Comparison of ENCODE assay signal across 17 cellular contexts in the genomic region with DNA sequence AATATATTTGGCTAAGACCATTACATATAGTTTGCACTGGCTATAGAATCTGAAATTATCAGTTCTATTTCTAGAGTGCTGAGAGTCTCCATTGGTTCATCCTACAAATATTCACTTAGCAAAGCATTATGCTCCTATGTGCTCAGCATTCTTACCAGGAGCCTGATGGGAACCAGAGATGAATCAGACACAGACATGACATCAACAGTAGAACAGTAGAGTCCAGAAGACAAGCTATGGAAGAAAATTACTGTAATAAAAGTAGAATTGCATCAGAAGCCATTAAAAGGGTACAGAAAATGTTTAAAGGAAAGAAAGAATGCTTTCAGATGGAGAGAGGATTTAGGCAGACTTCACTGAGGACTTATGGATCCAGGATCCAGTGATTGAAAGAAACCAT.
DNase-seq lines count a peak whose midpoint lies in the region; ATAC-seq, FAIRE-seq and TF ChIP-seq lines count a peak whose summit lies in the region.
"Had no signal": no experiment of that assay in that cellular context is flagged by ENCODE, and none has a peak within 500 bp of the region (broad histone marks: within the 10 kb centered on the region; RNA-seq: fewer than 3 reads in every experiment).

No MANE protein-coding gene starts in this region.

- H3K79me2 ChIP-seq in Loucy (ENCODE audit: insufficient read depth, low read length), result no peaks in the 10 kb centered on the region

- peak overlapping the region; percentile 73 for H3K9ac ChIP-seq in Loucy (ENCODE audit: low read depth, low read length, poor library complexity, severe bottlenecking)

- H3K4me1 ChIP-seq in Loucy (ENCODE audit: insufficient read depth, low read length, poor library complexity, severe bottlenecking) (peaks cover 72% of the 10 kb centered on the region), heart right ventricle (peaks cover 0 to 30% (median 0%) of the 10 kb centered on the region in 9 donors)
- H3K4me1 ChIP-seq: esophagus muscularis mucosa had no signal

- intact Hi-C loops in heart right ventricle (cut with DNase I), result no loop called here

- H3K9me2 ChIP-seq in Loucy (replicated peaks; ENCODE audit: low read depth, low read length), result no peaks in the 10 kb centered on the region

- no peaks in the 10 kb centered on the region for H3K27me3 ChIP-seq in Loucy (ENCODE audit: insufficient read depth, low read length, poor library complexity, severe bottlenecking)
- H3K27me3 ChIP-seq in heart right ventricle, result no peaks in the 10 kb centered on the region
- H3K27me3 ChIP-seq: BE2C, esophagus muscularis mucosa, upper lobe of left lung had no signal

- H3F3A ChIP-seq in Loucy (ENCODE audit: low read depth), result peaks cover 6% of the 10 kb centered on the region

- no peak for FAIRE-seq in urothelium cell line (lab: Jason Lieb, UNC)
- FAIRE-seq: GM18507, islet of Langerhans had no signal

- H3K4me3 ChIP-seq in AG09309 (ENCODE audit: control insufficient read depth, low read depth, low read length), result no peak overlapping the region
- no peak overlapping the region for H3K4me3 ChIP-seq in Loucy (ENCODE audit: low read length, poor library complexity, severe bottlenecking)
- no peak overlapping the region for H3K4me3 ChIP-seq in cardiac fibroblast (replicated peaks in 1 of 2; ENCODE audit: low read depth in 2 of 2, low read length in 2 of 2)
- H3K4me3 ChIP-seq in heart right ventricle, result no peak overlapping the region
- H3K4me3 ChIP-seq: esophagus muscularis mucosa, upper lobe of left lung had no signal

- DNase-seq in AG09309 (ENCODE audit: low read depth), result peak; percentile 70
- peak; percentile 58 to 90 for DNase-seq in cardiac fibroblast (ENCODE audit: low read depth in 2 of 2)
- peak; percentile 96 for DNase-seq in iris pigment epithelial cell (ENCODE audit: low read depth)
- DNase-seq in urothelium cell line (ENCODE audit: low spot score), result no peak
- no peak for DNase-seq in activated CD8-positive, alpha-beta memory T cell treated with anti-CD3 and anti-CD28 coated beads, Interleukin-2, amount 50 U/mL, for 4 hours
- no peak for DNase-seq in C1 segment of cervical spinal cord (lab: John Stamatoyannopoulos, UW)
- DNase-seq in heart right ventricle, result no peak
- DNase-seq: activated naive CD4-positive, alpha-beta T cell treated with anti-CD3 and anti-CD28 coated beads for 36 hours; BE2C; KBM-7; NCI-H187 treated with DMSO at 0.1 percent for 48 hours; SHP77 treated with DMSO at 0.1 percent for 48 hours; upper lobe of left lung had no signal

- H3K9me3 ChIP-seq in Loucy (ENCODE audit: insufficient read depth, low read depth, low read length) (no peaks in the 10 kb centered on the region), heart right ventricle (no peaks in the 10 kb centered on the region)
- H3K9me3 ChIP-seq: BE2C, esophagus muscularis mucosa, upper lobe of left lung had no signal

- H3K27ac ChIP-seq in heart right ventricle, result peak overlapping the region in 1 of 10 donors; percentile 7
- H3K27ac ChIP-seq: esophagus muscularis mucosa, upper lobe of left lung had no signal

- no peaks in the 10 kb centered on the region for H4K20me1 ChIP-seq in Loucy (ENCODE audit: insufficient read depth, low read length, poor library complexity, severe bottlenecking)

- no peak overlapping the region for H3K4me2 ChIP-seq in Loucy (ENCODE audit: low read depth, low read length, poor library complexity, severe bottlenecking)

- H2AFZ ChIP-seq in Loucy (ENCODE audit: low read length), result peak overlapping the region; percentile 44; the same call in 1 of the 2 replicates

- TF ChIP-seq CTCF in AG09309 (IDR thresholded peaks at IDR 0.05; ENCODE audit: control insufficient read depth, insufficient read depth, low read depth, low read length, missing control alignments) (no peak), Loucy (conservative IDR thresholded peaks at IDR 0.05; ENCODE audit: low read length) (no peak), cardiac fibroblast (IDR thresholded peaks at IDR 0.05; ENCODE audit: low read depth, low read length) (no peak), heart right ventricle (IDR thresholded peaks at IDR 0.05) (no peak)

- H3K36me3 ChIP-seq in Loucy (ENCODE audit: insufficient read depth, low read length), result no peaks in the 10 kb centered on the region
- no peaks in the 10 kb centered on the region for H3K36me3 ChIP-seq in heart right ventricle
- H3K36me3 ChIP-seq: BE2C, esophagus muscularis mucosa, upper lobe of left lung had no signal

- ATAC-seq in heart right ventricle, result no peak

Comparison
In these comparisons a context has a peak if more than half of its experiments do, and no peak if none do; other contexts are left out.
1. DNase-seq: peak in AG09309 (single experiment), cardiac fibroblast (2 of 2) and iris pigment epithelial cell (single experiment); none in urothelium cell line (single experiment), activated CD8-positive, alpha-beta memory T cell treated with anti-CD3 and anti-CD28 coated beads, Interleukin-2, amount 50 U/mL, for 4 hours (single experiment), C1 segment of cervical spinal cord (0 of 14) and heart right ventricle (0 of 2).